In genomic region chr7:97971990-97972943, GRCh38 we compare ENCODE assay signal across 8 cellular contexts. TPM values are rescaled to one million over a fixed set of nuclear protein-coding genes. Genes with fewer than 3 reads are reported as not detected.
A peak's percentile ranks its signal among the peaks of the same experiment; 100 is the strongest.
DNase-seq lines count a peak whose midpoint lies in the region; ATAC-seq and TF ChIP-seq lines count a peak whose summit lies in the region.

No MANE protein-coding gene starts in this region.

- peak; percentile 73 for TF ChIP-seq POLR2A in GM10847 (IDR thresholded peaks at IDR 0.05; ENCODE audit: extremely low read depth, insufficient read length)

- H3K4me1 ChIP-seq in upper lobe of right lung: peaks cover 5% of the 10 kb centered on the region

- POLR2A ChIA-PET in HEK293T (lab: Yijun Ruan, JAX): interaction anchor here (0.6 to 1.0 kb wide), 4 partner anchors 100 to 1565 kb away, joined by 3 to 5 read pairs (median 4); partner anchors contain the start of gene ASNS

- H3K27ac ChIP-seq in upper lobe of right lung: peak overlapping the region; percentile 87

- peak; percentile 79 for DNase-seq in HEK293T (ENCODE audit: extremely low spot score)
- DNase-seq in MV-4-11 (lab: John Stamatoyannopoulos, UW): peak; percentile 79
- peak; percentile 79 for DNase-seq in SKM-1 treated with dmso at 0.1 percent for 144 hours (lab: John Stamatoyannopoulos, UW; ENCODE audit: unreplicated experiment)
- peak; percentile 72 for DNase-seq in activated naive CD8-positive, alpha-beta T cell treated with anti-CD3 and anti-CD28 coated beads, Interleukin-2, amount 50 U/mL, for 16 hours (ENCODE audit: low read depth, low spot score)
- DNase-seq in cardiac septum (ENCODE audit: low spot score): peak; percentile 91
- DNase-seq in pons (ENCODE audit: low spot score): peak; percentile 42
- peak; percentile 93 for DNase-seq in upper lobe of right lung

- intact Hi-C loops in cardiac septum (cut with DNase I) (no loop called here), upper lobe of right lung (cut with DNase I) (no loop called here)

- H3K9me3 ChIP-seq in upper lobe of right lung: no peaks in the 10 kb centered on the region

- ATAC-seq in upper lobe of right lung: peak; percentile 98

- H3K4me3 ChIP-seq in upper lobe of right lung: peak overlapping the region; percentile 99

- CTCF ChIA-PET in HEK293T (lab: Yijun Ruan, JAX): interaction anchor here (0.9 to 1.3 kb wide), 2 partner anchors 41 to 194 kb away, joined by 3 read pairs; no protein-coding TSS in a partner anchor

- peaks cover 8% of the 10 kb centered on the region for H3K36me3 ChIP-seq in upper lobe of right lung

- H3K27me3 ChIP-seq in upper lobe of right lung: no peaks in the 10 kb centered on the region

- no peak for TF ChIP-seq CTCF in upper lobe of right lung (IDR thresholded peaks at IDR 0.05)

TF ChIP-seq in HEK293T, 16 proteins besides CTCF, POLR2A, EP300 and RAD21:
- TF ChIP-seq FOXK2 (IDR thresholded peaks at IDR 0.05) (0 out of 2 replicates have a peak, but pooled peaks have one; percentile 14), ELF4 (IDR thresholded peaks at IDR 0.05) (peak; percentile 73), FOXA1 (IDR thresholded peaks at IDR 0.05) (no peak), SP1 (IDR thresholded peaks at IDR 0.05) (no peak), L3MBTL2 (conservative IDR thresholded peaks at IDR 0.05) (peak; percentile 46)

RNA-seq across cellular contexts. Expression of gene OCM2, which starts 17.7 kb away (rescaled TPM):
- total RNA-seq in cardiac septum (not detected), upper lobe of right lung (not detected)

Comparison
In these comparisons a context has a peak if more than half of its experiments do, and no peak if none do; other contexts are left out.
1. Peak in every context shown above with its lines: DNase-seq, ATAC-seq, H3K4me3 ChIP-seq and H3K27ac ChIP-seq.
2. DNase-seq: peak in every context shown above with its lines; median percentile 93 in upper lobe of right lung; 91 in cardiac septum; 79 in HEK293T; 79 in MV-4-11; 79 in SKM-1 treated with dmso at 0.1 percent for 144 hours; 72 in activated naive CD8-positive, alpha-beta T cell treated with anti-CD3 and anti-CD28 coated beads, Interleukin-2, amount 50 U/mL, for 16 hours; 42 in pons.